10 cellular contexts compared by ENCODE assay signal in the genomic region with DNA sequence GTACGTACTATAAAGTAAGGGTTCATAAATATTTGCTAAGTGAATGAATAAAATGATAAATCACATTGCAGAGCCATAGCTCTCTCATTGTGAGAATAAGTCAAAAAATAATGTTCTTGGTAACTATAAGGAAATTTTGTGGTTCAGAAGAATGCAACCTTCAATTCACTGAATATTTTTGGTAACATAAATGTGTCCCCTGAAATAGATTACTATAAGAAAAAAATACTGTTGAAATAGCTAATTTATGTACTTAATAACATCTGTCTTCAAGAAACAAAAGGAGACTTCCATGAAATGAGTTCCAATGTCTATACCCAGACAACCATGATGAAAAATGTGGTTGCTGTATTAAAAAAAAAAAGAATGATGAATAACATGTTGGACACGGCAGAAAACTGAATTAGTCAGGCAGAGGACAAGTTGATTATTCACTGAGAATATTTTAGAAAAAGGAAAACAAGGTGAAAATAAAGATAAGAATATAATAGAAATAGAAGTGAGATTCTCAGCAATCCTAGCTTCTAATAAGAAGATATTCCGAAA.
"Had no signal": no experiment of that assay in that cellular context is flagged by ENCODE, and none has a peak within 500 bp of the region (broad histone marks: within the 10 kb centered on the region; RNA-seq: fewer than 3 reads in every experiment).

No MANE protein-coding gene starts in this region.

- H3K4me1 ChIP-seq: esophagus muscularis mucosa, heart left ventricle, left ventricle myocardium inferior had no signal

- H3K27ac ChIP-seq: esophagus muscularis mucosa, heart left ventricle, left ventricle myocardium inferior, ovary, thoracic aorta had no signal

- H3K9me3 ChIP-seq: esophagus muscularis mucosa, ovary, thoracic aorta had no signal

- H3K27me3 ChIP-seq: esophagus muscularis mucosa, heart left ventricle, ovary had no signal

- H3K4me3 ChIP-seq: esophagus muscularis mucosa, heart left ventricle, left ventricle myocardium inferior, ovary, thoracic aorta had no signal

- H3K36me3 ChIP-seq: esophagus muscularis mucosa, heart left ventricle, left ventricle myocardium inferior, ovary, thoracic aorta had no signal

- DNase-seq: activated CD4-positive, alpha-beta memory T cell treated with anti-CD3 and anti-CD28 coated beads for 36 hours; activated gamma-delta T cell; activated T-cell treated with anti-CD3 and anti-CD28 coated beads, Interleukin-2, amount 50 U/mL, for 48 hours; heart left ventricle; left ventricle myocardium inferior; ovary; stimulated activated CD4-positive, alpha-beta T cell treated with anti-CD3 and anti-CD28 coated beads, Interleukin-4, amount 100 ng/mL, for 24 hours; stimulated activated naive CD8-positive, alpha-beta T cell treated with anti-CD3 and anti-CD28 coated beads, Interleukin-15, amount 100 ng/mL, for 72 hours had no signal
